In the genomic region with DNA sequence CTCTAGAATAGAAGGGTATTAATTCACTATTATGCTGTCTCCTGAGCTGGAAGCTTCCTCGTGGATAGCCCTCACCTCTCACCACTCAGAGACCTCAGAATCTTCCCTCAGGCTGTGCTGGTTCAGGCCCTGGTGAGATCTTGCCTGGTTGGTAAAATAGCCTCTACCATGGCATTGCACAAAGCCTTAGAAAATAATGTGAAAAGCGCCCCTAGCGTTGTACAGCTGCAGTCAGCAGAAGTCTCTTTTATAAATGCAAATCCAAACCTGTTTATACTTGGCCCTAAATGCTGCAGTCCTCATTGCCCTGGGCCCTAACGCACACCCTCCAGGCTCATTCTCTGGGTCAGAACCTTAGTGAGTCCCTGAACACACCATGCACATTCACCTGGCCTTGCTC, we compare ENCODE assay signal across 19 cellular contexts.
DNase-seq lines count a peak whose midpoint lies in the region; ATAC-seq and TF ChIP-seq lines count a peak whose summit lies in the region.
"Had no signal": no experiment of that assay in that cellular context is flagged by ENCODE, and none has a peak within 500 bp of the region (broad histone marks: within the 10 kb centered on the region; RNA-seq: fewer than 3 reads in every experiment).

No MANE protein-coding gene starts in this region.

- H3K27ac ChIP-seq in H9 (ENCODE audit: insufficient read length, low read depth, low read length) (no peak overlapping the region), PC-3 (ENCODE audit: low read length) (no peak overlapping the region)

- H3K4me3 Mint-ChIP-seq in H9: no peak overlapping the region
- H3K4me3 Mint-ChIP-seq: activated CD4-positive, alpha-beta T cell treated with anti-CD3 and anti-CD28 coated beads for 36 hours; activated naive CD8-positive, alpha-beta T cell treated with anti-CD3 and anti-CD28 coated beads, Interleukin-2, amount 10 ng/mL, durations not matched to agents 7 days and 5 days had no signal

- H4K20me1 ChIP-seq in H9 (ENCODE audit: control insufficient read depth, insufficient read depth, insufficient read length) (no peaks in the 10 kb centered on the region), PC-3 (ENCODE audit: low read length) (no peaks in the 10 kb centered on the region)

- H3K9me3 ChIP-seq in H9 (ENCODE audit: control insufficient read depth, low read depth, low read length) (no peaks in the 10 kb centered on the region), PC-3 (ENCODE audit: low read length) (no peaks in the 10 kb centered on the region)

- H3K9ac ChIP-seq in H9 (ENCODE audit: extremely low read depth, insufficient read length, low read length): no peak overlapping the region
- H3K9ac ChIP-seq in PC-3 (ENCODE audit: low read length): no peak overlapping the region

- no peak overlapping the region for H2BK5ac ChIP-seq in H9 (ENCODE audit: insufficient read length, low read length)

- no peaks in the 10 kb centered on the region for H3K4me1 ChIP-seq in H9 (ENCODE audit: insufficient read depth, low read length)
- no peaks in the 10 kb centered on the region for H3K4me1 ChIP-seq in PC-3 (ENCODE audit: insufficient read depth, low read length)

- WGBS in H9 (ENCODE audit: extremely low coverage, insufficient read length, low lambda C conversion rate): no CpG with 5 or more reads among the region's 4 CpGs

- peaks cover 12 to 15% of the 10 kb centered on the region in 2 experiments for H3K4me1 Mint-ChIP-seq in H9
- H3K4me1 Mint-ChIP-seq: activated CD4-positive, alpha-beta T cell treated with anti-CD3 and anti-CD28 coated beads for 36 hours; activated naive CD8-positive, alpha-beta T cell treated with anti-CD3 and anti-CD28 coated beads, Interleukin-2, amount 10 ng/mL, durations not matched to agents 7 days and 5 days had no signal

- H3K23ac ChIP-seq in H9 (ENCODE audit: insufficient read length, low read depth, low read length): no peak overlapping the region

- no peak overlapping the region for H3K14ac ChIP-seq in H9 (ENCODE audit: insufficient read depth, low read length)

- ATAC-seq in PC-3 (no peak), esophagus mucosa (peak; percentile 17)
- ATAC-seq: activated CD4-positive, alpha-beta T cell treated with anti-CD3 and anti-CD28 coated beads for 36 hours had no signal

- H3K36me3 ChIP-seq in PC-3 (ENCODE audit: low read depth, low read length): no peaks in the 10 kb centered on the region

- H3K79me1 ChIP-seq in H9 (ENCODE audit: insufficient read depth, low read depth, low read length, poor library complexity, severe bottlenecking): no peaks in the 10 kb centered on the region

- CTCF ChIA-PET in PC-3 (lab: Charles Lee): no interaction called here

- no peak overlapping the region for H3K27ac Mint-ChIP-seq in H9
- H3K27ac Mint-ChIP-seq: activated CD4-positive, alpha-beta T cell treated with anti-CD3 and anti-CD28 coated beads for 36 hours; activated naive CD8-positive, alpha-beta T cell treated with anti-CD3 and anti-CD28 coated beads, Interleukin-2, amount 10 ng/mL, durations not matched to agents 7 days and 5 days had no signal

- TF ChIP-seq CTCF in AG09309 (IDR thresholded peaks at IDR 0.05; ENCODE audit: control insufficient read depth, insufficient read depth, low read depth, low read length, missing control alignments) (peak; percentile 16), H9 (conservative IDR thresholded peaks at IDR 0.05) (peak; percentile 54), PC-3 (conservative IDR thresholded peaks at IDR 0.05; ENCODE audit: low read depth, low read length) (peak; percentile 22; the same call in 1 of the 2 replicates)

- DNase-seq in AG09309 (ENCODE audit: low read depth) (no peak), H9 (no peak), PC-3 (no peak), AG08396 (ENCODE audit: low spot score) (no peak), GM03348 (ENCODE audit: low spot score) (no peak), retina (no peak), NK-92 (lab: John Stamatoyannopoulos, UW; ENCODE audit: unreplicated experiment) (no peak)
- DNase-seq: activated CD4-positive, alpha-beta T cell treated with anti-CD3 and anti-CD28 coated beads for 36 hours; activated naive CD8-positive, alpha-beta T cell treated with anti-CD3 and anti-CD28 coated beads, Interleukin-2, amount 10 ng/mL, durations not matched to agents 7 days and 5 days; caudate nucleus; DMS53; GOT3; NCI-H146; NCI-H524 treated with DMSO at 0.1 percent for 48 hours; nucleus accumbens; SIG-M5; stimulated activated naive CD4-positive, alpha-beta T cell; T-helper 9 cell had no signal

- no peak overlapping the region for H4K91ac ChIP-seq in H9 (ENCODE audit: insufficient read length, low read depth, low read length)

- H3K9me2 ChIP-seq in PC-3 (replicated peaks; ENCODE audit: low read length): no peaks in the 10 kb centered on the region

- H3K4me2 ChIP-seq in H9 (ENCODE audit: insufficient read depth, insufficient read length, low read length): no peak overlapping the region
- H3K4me2 ChIP-seq in PC-3 (ENCODE audit: low read length): no peak overlapping the region

- peaks cover 2% of the 10 kb centered on the region for H3K27me3 Mint-ChIP-seq in H9 (ENCODE audit: low read depth)
- H3K27me3 Mint-ChIP-seq: activated naive CD8-positive, alpha-beta T cell treated with anti-CD3 and anti-CD28 coated beads, Interleukin-2, amount 10 ng/mL, durations not matched to agents 7 days and 5 days had no signal

- H3F3A ChIP-seq in PC-3 (ENCODE audit: low read length, unreplicated experiment): no peaks in the 10 kb centered on the region

- H3K23me2 ChIP-seq in H9 (ENCODE audit: insufficient read length, low read depth, low read length, poor library complexity, severe bottlenecking): no peaks in the 10 kb centered on the region

- POLR2A ChIA-PET in PC-3 (lab: Charles Lee; ENCODE audit: unreplicated experiment): no interaction called here

- H3K9me3 Mint-ChIP-seq in H9: no peaks in the 10 kb centered on the region; a peak in 1 of 5 replicates
- H3K9me3 Mint-ChIP-seq: activated naive CD8-positive, alpha-beta T cell treated with anti-CD3 and anti-CD28 coated beads, Interleukin-2, amount 10 ng/mL, durations not matched to agents 7 days and 5 days had no signal

- H3K79me2 ChIP-seq in H9 (ENCODE audit: insufficient read depth, low read length) (no peaks in the 10 kb centered on the region), PC-3 (ENCODE audit: low read length) (no peaks in the 10 kb centered on the region)

- H3K56ac ChIP-seq in H9 (ENCODE audit: insufficient read length, low read depth, low read length): no peak overlapping the region

- H4K8ac ChIP-seq in H9 (replicated peaks; ENCODE audit: insufficient read length, low read depth, low read length): no peak overlapping the region

- intact Hi-C loops in PC-3 (cut with micrococcal nuclease): no loop called here

- no peak overlapping the region for H2AFZ ChIP-seq in H9 (ENCODE audit: low read length)
- H2AFZ ChIP-seq in PC-3 (ENCODE audit: low read length): no peak overlapping the region

- H2BK20ac ChIP-seq in H9 (ENCODE audit: low read depth, low read length, poor library complexity, severe bottlenecking): no peak overlapping the region

- H3K4ac ChIP-seq in H9 (ENCODE audit: low read depth, low read length): no peak overlapping the region

- no TSS peak for BruUV-seq in PC-3 (replicated peaks; lab: Mats Ljungman, UMichigan)

- H3K27me3 ChIP-seq in H9 (ENCODE audit: insufficient read depth, low read length): no peaks in the 10 kb centered on the region
- peaks cover 12% of the 10 kb centered on the region; the same call in 1 of the 2 replicates for H3K27me3 ChIP-seq in PC-3 (ENCODE audit: low read length)

- no peak overlapping the region for H2AK5ac ChIP-seq in H9 (ENCODE audit: insufficient read length, low read length)

- H3K18ac ChIP-seq in H9 (ENCODE audit: insufficient read length, low read depth, low read length): no peak overlapping the region

- H3K4me3 ChIP-seq in AG09309 (ENCODE audit: control insufficient read depth, low read depth, low read length) (no peak overlapping the region), PC-3 (ENCODE audit: low read length) (no peak overlapping the region)

- H2BK120ac ChIP-seq in H9 (ENCODE audit: low read depth, low read length, poor library complexity, severe bottlenecking): no peak overlapping the region

- no peak overlapping the region for H3T11ph ChIP-seq in H9 (ENCODE audit: low read length)

- H2BK15ac ChIP-seq in H9 (ENCODE audit: low read depth, low read length): no peak overlapping the region

- H2BK12ac ChIP-seq in H9 (ENCODE audit: insufficient read length, low read depth, low read length): no peak overlapping the region

- H4K5ac ChIP-seq in H9 (ENCODE audit: insufficient read length, low read depth, low read length): no peak overlapping the region

- H3K36me3 Mint-ChIP-seq in H9 (ENCODE audit: insufficient read depth in 1 of 3, low read depth in 3 of 3): no peaks in the 10 kb centered on the region; a peak in 1 of 7 replicates
- H3K36me3 Mint-ChIP-seq: activated naive CD8-positive, alpha-beta T cell treated with anti-CD3 and anti-CD28 coated beads, Interleukin-2, amount 10 ng/mL, durations not matched to agents 7 days and 5 days had no signal
